9 cellular contexts compared by ENCODE assay signal in the genomic region with DNA sequence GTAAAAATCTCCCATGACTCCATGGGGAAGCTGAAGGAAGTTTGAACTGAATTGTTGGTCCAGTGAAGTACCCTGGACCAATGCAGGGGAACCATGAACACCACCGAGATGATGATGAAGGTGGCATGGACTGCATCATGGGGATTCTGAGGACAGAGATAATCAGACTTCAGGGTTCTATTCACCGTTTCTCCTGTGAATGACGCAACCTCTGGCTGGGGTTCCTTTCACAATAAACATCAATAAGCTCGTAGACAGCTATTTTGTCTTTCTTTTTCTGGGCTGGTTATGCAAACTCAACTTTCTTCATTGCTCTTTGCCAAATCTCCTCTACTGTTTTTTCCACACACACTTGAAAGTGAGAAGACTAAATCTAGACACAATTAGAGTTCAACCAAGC.
"Had no signal": no experiment of that assay in that cellular context is flagged by ENCODE, and none has a peak within 500 bp of the region (broad histone marks: within the 10 kb centered on the region; RNA-seq: fewer than 3 reads in every experiment).

No MANE protein-coding gene starts in this region.

- H3K4me3 ChIP-seq: GM23248, HAP-1, K562 had no signal

- H3K9me3 ChIP-seq: HAP-1 had no signal

- H3K9ac ChIP-seq: GM23248 had no signal

- ATAC-seq: HCT116, K562 had no signal

- H2AFZ ChIP-seq: GM23248 had no signal

- H3K36me3 ChIP-seq: HAP-1 had no signal

- H3K4me1 ChIP-seq: HAP-1 had no signal

- H3K27ac ChIP-seq: GM23248, HL-60 had no signal

- DNase-seq: GM23248, GOT3, H7, HFFc6, IMR-90 had no signal
